Comparison of ENCODE assay signal across 8 cellular contexts in genomic region chr14:95361373-95362179, GRCh38. TPM values are rescaled to one million over a fixed set of nuclear protein-coding genes. Genes with fewer than 3 reads are reported as not detected.
DNase-seq lines count a peak whose midpoint lies in the region; ATAC-seq and TF ChIP-seq lines count a peak whose summit lies in the region.

No MANE protein-coding gene starts in this region.

- POLR2A ChIA-PET in activated CD4-positive, alpha-beta T cell treated with anti-CD3 and anti-CD28 coated beads, Interleukin-2, amount 10 ng/mL, durations not matched to agents 7 days and 5 days (lab: Charles Lee): no interaction called here

- no peak for TF ChIP-seq POLR2A in suprapubic skin (IDR thresholded peaks at IDR 0.05)

- H3K9me3 ChIP-seq in DND-41 (ENCODE audit: insufficient read depth, low read length, severe bottlenecking): no peaks in the 10 kb centered on the region
- no peaks in the 10 kb centered on the region for H3K9me3 ChIP-seq in osteoblast (ENCODE audit: low read depth, low read length)
- no peaks in the 10 kb centered on the region for H3K9me3 ChIP-seq in suprapubic skin

- H2AFZ ChIP-seq in DND-41 (ENCODE audit: low read depth, low read length) (no peak overlapping the region), osteoblast (ENCODE audit: low read length) (no peak overlapping the region)

- H3K27ac Mint-ChIP-seq in activated CD4-positive, alpha-beta T cell treated with anti-CD3 and anti-CD28 coated beads, Interleukin-2, amount 10 ng/mL, durations not matched to agents 7 days and 5 days: no peak overlapping the region

- DNase-seq in DND-41 (peak; percentile 34), fibroblast of pulmonary artery (ENCODE audit: low read depth) (peak; percentile 38), osteoblast (ENCODE audit: insufficient read length, low spot score, missing footprints) (no peak), OCI-M2 (lab: John Stamatoyannopoulos, UW; ENCODE audit: unreplicated experiment) (no peak), DMS79 (lab: John Stamatoyannopoulos, UW) (no peak), suprapubic skin (ENCODE audit: low spot score in 2 of 2) (no peak)
- DNase-seq in activated CD4-positive, alpha-beta T cell treated with anti-CD3 and anti-CD28 coated beads, Interleukin-2, amount 10 ng/mL, durations not matched to agents 7 days and 5 days: peak; percentile 29

- H3K4me1 ChIP-seq in DND-41 (ENCODE audit: insufficient read depth, low read length): no peaks in the 10 kb centered on the region
- H3K4me1 ChIP-seq in osteoblast (ENCODE audit: insufficient read depth, low read length): no peaks in the 10 kb centered on the region
- H3K4me1 ChIP-seq in suprapubic skin: peaks cover 10% of the 10 kb centered on the region

- H3K9me3 Mint-ChIP-seq in activated CD4-positive, alpha-beta T cell treated with anti-CD3 and anti-CD28 coated beads, Interleukin-2, amount 10 ng/mL, durations not matched to agents 7 days and 5 days: no peaks in the 10 kb centered on the region

- H3K4me3 ChIP-seq in DND-41 (ENCODE audit: low read depth in 1 of 2, low read length in 2 of 2): no peak overlapping the region
- no peak overlapping the region for H3K4me3 ChIP-seq in fibroblast of pulmonary artery (replicated peaks; ENCODE audit: low read depth, low read length)
- no peak overlapping the region for H3K4me3 ChIP-seq in osteoblast (ENCODE audit: insufficient read depth, low read length)
- no peak overlapping the region for H3K4me3 ChIP-seq in suprapubic skin

- H3K27me3 Mint-ChIP-seq in activated CD4-positive, alpha-beta T cell treated with anti-CD3 and anti-CD28 coated beads, Interleukin-2, amount 10 ng/mL, durations not matched to agents 7 days and 5 days: peaks cover 48% of the 10 kb centered on the region

- no peaks in the 10 kb centered on the region for H3K4me1 Mint-ChIP-seq in activated CD4-positive, alpha-beta T cell treated with anti-CD3 and anti-CD28 coated beads, Interleukin-2, amount 10 ng/mL, durations not matched to agents 7 days and 5 days

- H3K4me3 Mint-ChIP-seq in activated CD4-positive, alpha-beta T cell treated with anti-CD3 and anti-CD28 coated beads, Interleukin-2, amount 10 ng/mL, durations not matched to agents 7 days and 5 days: no peak overlapping the region

- TF ChIP-seq CTCF in DND-41 (IDR thresholded peaks at IDR 0.05; ENCODE audit: borderline replicate concordance, extremely low read depth, low read length, poor library complexity, severe bottlenecking) (peak; percentile 72), fibroblast of pulmonary artery (IDR thresholded peaks at IDR 0.05; ENCODE audit: low read length, missing control alignments) (peak; percentile 52), osteoblast (IDR thresholded peaks at IDR 0.05; ENCODE audit: extremely low read depth, low read depth, low read length) (peak; percentile 48), suprapubic skin (IDR thresholded peaks at IDR 0.05) (peak in 1 of 2 donors; percentile 53)

- peaks cover 3% of the 10 kb centered on the region for H3K27me3 ChIP-seq in DND-41 (ENCODE audit: insufficient read depth, low read length, poor library complexity)
- peaks cover 10% of the 10 kb centered on the region for H3K27me3 ChIP-seq in osteoblast (ENCODE audit: insufficient read depth, low read length)
- peaks cover 15% of the 10 kb centered on the region for H3K27me3 ChIP-seq in suprapubic skin

- H3K4me2 ChIP-seq in DND-41 (ENCODE audit: insufficient read depth, low read length): no peak overlapping the region
- H3K4me2 ChIP-seq in osteoblast (ENCODE audit: insufficient read depth, low read length): no peak overlapping the region

- no peaks in the 10 kb centered on the region for H4K20me1 ChIP-seq in DND-41 (ENCODE audit: insufficient read depth, low read length)
- no peaks in the 10 kb centered on the region for H4K20me1 ChIP-seq in osteoblast (ENCODE audit: insufficient read depth, low read length)

- ATAC-seq in DND-41 (ENCODE audit: insufficient read depth, low read depth) (peak; percentile 74), HG02885 (IDR thresholded peaks at IDR 0.05; ENCODE audit: poor library complexity, unreplicated experiment) (peak; percentile 65)

- H3K9ac ChIP-seq in DND-41 (ENCODE audit: low read depth, low read length): no peak overlapping the region

- no peaks in the 10 kb centered on the region for H3K79me2 ChIP-seq in DND-41 (ENCODE audit: insufficient read depth, low read length)
- H3K79me2 ChIP-seq in osteoblast (ENCODE audit: insufficient read depth, low read length): no peaks in the 10 kb centered on the region

- H3K36me3 Mint-ChIP-seq in activated CD4-positive, alpha-beta T cell treated with anti-CD3 and anti-CD28 coated beads, Interleukin-2, amount 10 ng/mL, durations not matched to agents 7 days and 5 days (ENCODE audit: low read depth): no peaks in the 10 kb centered on the region

- H3K36me3 ChIP-seq in DND-41 (ENCODE audit: insufficient read depth, low read length) (no peaks in the 10 kb centered on the region), osteoblast (ENCODE audit: insufficient read depth, low read length) (no peaks in the 10 kb centered on the region), suprapubic skin (no peaks in the 10 kb centered on the region)

- no peak overlapping the region for H3K27ac ChIP-seq in DND-41 (ENCODE audit: low read length)
- H3K27ac ChIP-seq in osteoblast (ENCODE audit: low read depth, low read length): no peak overlapping the region
- H3K27ac ChIP-seq in suprapubic skin: no peak overlapping the region

- TF ChIP-seq EP300 in suprapubic skin (IDR thresholded peaks at IDR 0.05): no peak

- WGBS in suprapubic skin: 16% methylated on average over 18 of the region's 20 CpGs

- CTCF ChIA-PET in activated CD4-positive, alpha-beta T cell treated with anti-CD3 and anti-CD28 coated beads, Interleukin-2, amount 10 ng/mL, durations not matched to agents 7 days and 5 days (lab: Charles Lee): interaction anchor here (1.0 kb wide), 1 partner anchor 12 kb away, joined by 3 read pairs; no protein-coding TSS in a partner anchor

RNA-seq across cellular contexts. Expression of gene CLMN, which starts 41.9 kb away (rescaled TPM):
- total RNA-seq in activated CD4-positive, alpha-beta T cell treated with anti-CD3 and anti-CD28 coated beads, Interleukin-2, amount 10 ng/mL, durations not matched to agents 7 days and 5 days: under 1 TPM; 0.42 to 0.94 TPM
- total RNA-seq in osteoblast (1.1 and 1.5 TPM in 2 replicates), suprapubic skin (10 to 100 TPM in 1 of 4 donors, 1 to 10 TPM in 3; 5.0 to 25.7 (median 7.0) TPM)

Comparison
In these comparisons a context has a peak if more than half of its experiments do, and no peak if none do; other contexts are left out.
1. DNase-seq: peak in DND-41 (single experiment), activated CD4-positive, alpha-beta T cell treated with anti-CD3 and anti-CD28 coated beads, Interleukin-2, amount 10 ng/mL, durations not matched to agents 7 days and 5 days (single experiment) and fibroblast of pulmonary artery (single experiment); none in osteoblast (single experiment), OCI-M2 (single experiment), DMS79 (single experiment) and suprapubic skin (0 of 2).